In the genomic region with DNA sequence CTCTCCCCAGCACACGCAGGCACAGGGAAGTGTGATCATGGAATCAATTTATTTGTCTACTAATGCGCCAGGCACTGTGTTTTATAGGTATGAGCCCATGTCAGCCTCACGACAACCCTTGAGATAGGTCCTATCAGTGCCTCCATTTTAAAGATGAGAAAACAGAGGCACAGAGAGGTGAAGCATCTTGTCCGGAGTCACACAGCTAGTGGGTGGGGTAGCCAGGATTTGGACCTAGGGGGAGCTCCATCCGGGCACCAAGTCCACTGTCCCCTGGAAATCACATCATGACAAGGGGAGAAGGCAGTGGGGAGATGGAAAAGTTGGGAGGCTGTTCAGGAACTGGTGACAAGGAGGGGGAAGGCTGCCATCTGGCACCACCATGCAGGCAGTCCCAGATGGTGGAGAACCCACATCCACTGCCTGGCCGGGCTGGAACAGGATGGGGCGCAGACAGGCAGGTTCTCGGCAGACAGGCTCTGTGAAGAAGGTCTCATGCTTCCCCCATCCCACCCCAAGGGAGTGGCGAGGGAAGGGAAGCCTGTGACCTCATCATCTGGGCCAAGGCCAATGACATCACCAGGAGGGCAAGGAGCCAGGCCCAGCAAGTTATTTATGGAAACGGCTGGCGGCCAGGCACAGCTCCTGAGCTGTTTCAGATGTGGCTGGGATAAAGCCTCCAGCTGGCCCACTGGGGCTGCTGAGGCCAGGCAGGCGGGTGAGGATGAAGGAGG, we compare ENCODE assay signal across 8 cellular contexts.
A peak's percentile ranks its signal among the peaks of the same experiment; 100 is the strongest.
DNase-seq lines count a peak whose midpoint lies in the region; ATAC-seq and TF ChIP-seq lines count a peak whose summit lies in the region.

No MANE protein-coding gene starts in this region.

- H3K9me3 ChIP-seq in RWPE2 (ENCODE audit: severe bottlenecking), result no peaks in the 10 kb centered on the region

- peaks cover 3% of the 10 kb centered on the region for H3K4me1 ChIP-seq in RWPE2 (ENCODE audit: insufficient read depth, poor library complexity, severe bottlenecking)
- H3K4me1 ChIP-seq in rectal smooth muscle tissue (ENCODE audit: control insufficient read depth, insufficient read depth, low read length), result peaks cover 12% of the 10 kb centered on the region

- peak overlapping the region; percentile 14 for H3K9ac ChIP-seq in rectal smooth muscle tissue (ENCODE audit: low read length)

- intact Hi-C loops in head of caudate nucleus (cut with DNase I), result no loop called here

- H3K4me3 ChIP-seq in RWPE2 (ENCODE audit: severe bottlenecking), result no peak overlapping the region
- no peak overlapping the region for H3K4me3 ChIP-seq in rectal smooth muscle tissue (ENCODE audit: low read length)

- CTCF ChIA-PET in GM10248 (lab: Yijun Ruan, JAX), result no interaction called here

- DNase-seq in H4 (ENCODE audit: low spot score) (peak; percentile 85), RWPE2 (ENCODE audit: low spot score) (peak; percentile 79), head of caudate nucleus (peak in 41 of 42 donors; percentile 50 to 90 (median 75)), NCI-H1930 (lab: John Stamatoyannopoulos, UW) (no peak), GM10248 (ENCODE audit: extremely low spot score) (no peak)

- H3K27ac ChIP-seq in RWPE2 (ENCODE audit: poor library complexity, severe bottlenecking) (no peak overlapping the region), rectal smooth muscle tissue (ENCODE audit: low read depth, low read length) (no peak overlapping the region)

- ATAC-seq in RWPE2 (ENCODE audit: low read depth) (peak; percentile 86), HG02610 (IDR thresholded peaks at IDR 0.05; ENCODE audit: unreplicated experiment) (no peak), HG03095 (IDR thresholded peaks at IDR 0.05; ENCODE audit: unreplicated experiment) (no peak)

- H3K27me3 ChIP-seq in RWPE2 (ENCODE audit: insufficient read depth, poor library complexity, severe bottlenecking) (no peaks in the 10 kb centered on the region), rectal smooth muscle tissue (ENCODE audit: control insufficient read depth, insufficient read depth, low read length) (no peaks in the 10 kb centered on the region)

- no peaks in the 10 kb centered on the region for H3K36me3 ChIP-seq in RWPE2 (ENCODE audit: low read depth)
- no peaks in the 10 kb centered on the region for H3K36me3 ChIP-seq in rectal smooth muscle tissue (ENCODE audit: control insufficient read depth, insufficient read depth, low read length)

- POLR2A ChIA-PET in GM10248 (lab: Yijun Ruan, JAX), result no interaction called here

- TF ChIP-seq CTCF in RWPE2 (IDR thresholded peaks at IDR 0.05; ENCODE audit: poor library complexity, severe bottlenecking) (no peak), GM10248 (IDR thresholded peaks at IDR 0.05; ENCODE audit: control extremely low read depth, extremely low read depth, low read depth, missing control alignments) (no peak)

Comparison
In these comparisons a context has a peak if more than half of its experiments do, and no peak if none do; other contexts are left out.
1. DNase-seq: peak in H4 (single experiment), RWPE2 (single experiment) and head of caudate nucleus (41 of 42); none in NCI-H1930 (0 of 2) and GM10248 (single experiment).